Comparison of ENCODE assay signal across 1 cellular context in the genomic region with DNA sequence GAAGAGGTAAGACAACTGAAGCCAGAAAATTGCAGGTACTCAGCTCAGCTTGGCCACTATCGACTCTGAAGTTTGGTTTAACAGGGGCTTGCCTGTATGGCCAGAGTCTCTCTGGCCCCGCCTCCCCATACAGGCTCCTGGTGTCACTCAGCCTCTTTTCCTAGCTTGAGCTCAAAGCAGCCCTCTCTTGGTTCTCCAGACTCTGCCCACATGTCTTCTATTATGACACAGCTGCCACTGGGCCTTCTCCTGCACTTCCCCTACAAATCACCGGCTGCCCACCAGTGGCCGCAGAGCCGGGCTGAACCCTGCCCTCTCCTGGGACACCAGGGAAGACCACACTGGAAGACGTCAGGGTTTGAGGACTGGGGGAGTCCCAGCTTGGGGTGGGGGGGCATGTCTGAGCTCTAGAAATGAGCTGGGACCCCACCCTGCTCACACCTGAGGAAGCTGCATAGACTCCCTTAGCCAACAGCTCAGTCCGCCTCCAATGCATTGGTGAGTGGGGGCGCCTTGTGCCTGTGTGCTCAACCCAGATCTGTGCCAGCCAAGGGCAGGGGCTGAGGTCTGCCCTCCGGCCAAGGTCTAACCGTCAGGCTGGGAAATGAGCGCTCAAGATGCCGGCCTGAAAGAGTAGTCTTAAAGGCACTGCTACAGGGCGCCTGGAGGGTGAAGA.
TF ChIP-seq lines count a peak whose summit lies in the region.

No MANE protein-coding gene starts in this region.

TF ChIP-seq in WTC11, 78 proteins besides CTCF, POLR2A, EP300 and RAD21 (continued from another document):
- TF ChIP-seq, protein P1, sequence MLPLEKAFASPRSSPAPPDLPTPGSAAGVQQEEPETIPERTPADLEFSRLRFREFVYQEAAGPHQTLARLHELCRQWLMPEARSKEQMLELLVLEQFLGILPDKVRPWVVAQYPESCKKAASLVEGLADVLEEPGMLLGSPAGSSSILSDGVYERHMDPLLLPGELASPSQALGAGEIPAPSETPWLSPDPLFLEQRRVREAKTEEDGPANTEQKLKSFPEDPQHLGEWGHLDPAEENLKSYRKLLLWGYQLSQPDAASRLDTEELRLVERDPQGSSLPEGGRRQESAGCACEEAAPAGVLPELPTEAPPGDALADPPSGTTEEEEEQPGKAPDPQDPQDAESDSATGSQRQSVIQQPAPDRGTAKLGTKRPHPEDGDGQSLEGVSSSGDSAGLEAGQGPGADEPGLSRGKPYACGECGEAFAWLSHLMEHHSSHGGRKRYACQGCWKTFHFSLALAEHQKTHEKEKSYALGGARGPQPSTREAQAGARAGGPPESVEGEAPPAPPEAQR (CRISPR knock-in tag; IDR thresholded peaks at IDR 0.05) = no peak
- TF ChIP-seq ELF4 (CRISPR knock-in tag; IDR thresholded peaks at IDR 0.05; ENCODE audit: low read depth) = no peak
- no peak for TF ChIP-seq NFYB (CRISPR knock-in tag; conservative IDR thresholded peaks at IDR 0.05; ENCODE audit: low read depth)
- no peak for TF ChIP-seq RORB (CRISPR knock-in tag; IDR thresholded peaks at IDR 0.05)
- no peak for TF ChIP-seq FOXJ3 (CRISPR knock-in tag; IDR thresholded peaks at IDR 0.05; ENCODE audit: borderline replicate concordance)
- no peak for TF ChIP-seq ZNF532 (CRISPR knock-in tag; IDR thresholded peaks at IDR 0.05; ENCODE audit: borderline replicate concordance)
- no peak for TF ChIP-seq SMAD3 (CRISPR knock-in tag; IDR thresholded peaks at IDR 0.05; ENCODE audit: borderline replicate concordance)
- no peak for TF ChIP-seq FOXK1 (CRISPR knock-in tag; IDR thresholded peaks at IDR 0.05)
- no peak for TF ChIP-seq SMAD4 (CRISPR knock-in tag; IDR thresholded peaks at IDR 0.05)
- no peak for TF ChIP-seq STAT6 (CRISPR knock-in tag; conservative IDR thresholded peaks at IDR 0.05; ENCODE audit: low read depth)
- TF ChIP-seq, protein P2, sequence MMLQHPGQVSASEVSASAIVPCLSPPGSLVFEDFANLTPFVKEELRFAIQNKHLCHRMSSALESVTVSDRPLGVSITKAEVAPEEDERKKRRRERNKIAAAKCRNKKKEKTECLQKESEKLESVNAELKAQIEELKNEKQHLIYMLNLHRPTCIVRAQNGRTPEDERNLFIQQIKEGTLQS (CRISPR knock-in tag; conservative IDR thresholded peaks at IDR 0.05) = no peak
- no peak for TF ChIP-seq TCF7 (CRISPR knock-in tag; IDR thresholded peaks at IDR 0.05; ENCODE audit: low read depth)
